17 cellular contexts compared by ENCODE assay signal in genomic region chr3:9175421-9175820, GRCh38.
DNase-seq lines count a peak whose midpoint lies in the region; ATAC-seq, FAIRE-seq and TF ChIP-seq lines count a peak whose summit lies in the region.
"Had no signal": no experiment of that assay in that cellular context is flagged by ENCODE, and none has a peak within 500 bp of the region (broad histone marks: within the 10 kb centered on the region; RNA-seq: fewer than 3 reads in every experiment).

No MANE protein-coding gene starts in this region.

- H3K4me1 Mint-ChIP-seq in MCF 10A (ENCODE audit: insufficient read depth, unreplicated experiment): peaks cover 67% of the 10 kb centered on the region

- peaks cover 11% of the 10 kb centered on the region for H3K36me3 Mint-ChIP-seq in MCF 10A (ENCODE audit: insufficient read depth, unreplicated experiment)

- no peak overlapping the region for H3K4me3 ChIP-seq in lower lobe of right lung
- H3K4me3 ChIP-seq: gastroesophageal sphincter, skin epidermis had no signal

- H3K27me3 ChIP-seq in lower lobe of right lung (ENCODE audit: low read depth): no peaks in the 10 kb centered on the region
- H3K27me3 ChIP-seq: gastroesophageal sphincter had no signal

- H3K4me3 Mint-ChIP-seq in MCF 10A (ENCODE audit: unreplicated experiment): no peak overlapping the region
- H3K4me3 Mint-ChIP-seq: T-helper 17 cell had no signal

- CTCF ChIA-PET in MCF 10A (lab: Yijun Ruan, JAX): interaction anchor here (0.7 to 1.1 kb wide), 2 partner anchors 127 to 128 kb away, joined by 3 to 5 read pairs; no protein-coding TSS in a partner anchor

- POLR2A ChIA-PET in MCF 10A (lab: Yijun Ruan, JAX): interaction anchor here (1.1 to 1.8 kb wide), 6 partner anchors 10 to 102 kb away, joined by 3 to 7 read pairs (median 4); partner anchors contain the start of gene SRGAP3

- FAIRE-seq in HTR-8/SVneo (lab: Jason Lieb, UNC): no peak
- FAIRE-seq: A204.1 had no signal

- DNase-seq in A172 (ENCODE audit: low spot score) (peak; percentile 82), HTR-8/SVneo (ENCODE audit: insufficient read length, low spot score) (peak; percentile 72), MCF 10A (ENCODE audit: unreplicated experiment) (peak; percentile 78), lower lobe of right lung (no peak), Right ventricle myocardium superior (no peak), OCI-M2 (lab: John Stamatoyannopoulos, UW; ENCODE audit: unreplicated experiment) (no peak)
- DNase-seq: amygdala; Caco-2; effector CD4-positive, alpha-beta T cell; NCI-H1092; OCI-M1; T-helper 17 cell had no signal

- no TSS peak for BruUV-seq in MCF 10A (replicated peaks; lab: Mats Ljungman, UMichigan)

- H3K27ac Mint-ChIP-seq in MCF 10A (ENCODE audit: low read depth, unreplicated experiment): peak overlapping the region; percentile 97
- H3K27ac Mint-ChIP-seq: T-helper 17 cell had no signal

- no peaks in the 10 kb centered on the region for H3K27me3 Mint-ChIP-seq in MCF 10A (ENCODE audit: insufficient read depth, unreplicated experiment)
- H3K27me3 Mint-ChIP-seq: T-helper 17 cell had no signal

- intact Hi-C loops in MCF 10A (cut with micrococcal nuclease): loop anchor here (5.0 kb wide), 1 partner anchor 72 kb away; the partner anchor contains the start of gene SRGAP3
- intact Hi-C loops in lower lobe of right lung (cut with DNase I): no loop called here
- intact Hi-C loops in Right ventricle myocardium superior (cut with DNase I): no loop called here

- H3K9me3 ChIP-seq in lower lobe of right lung: no peaks in the 10 kb centered on the region
- H3K9me3 ChIP-seq: Caco-2, gastroesophageal sphincter had no signal

- no peaks in the 10 kb centered on the region for H3K36me3 ChIP-seq in lower lobe of right lung
- H3K36me3 ChIP-seq: gastroesophageal sphincter had no signal

- no peak overlapping the region for H3K27ac ChIP-seq in lower lobe of right lung
- H3K27ac ChIP-seq: gastroesophageal sphincter had no signal

- TF ChIP-seq CTCF in MCF 10A (IDR thresholded peaks at IDR 0.05; ENCODE audit: unreplicated experiment) (no peak), lower lobe of right lung (IDR thresholded peaks at IDR 0.05) (no peak)

- H3K9me3 Mint-ChIP-seq in MCF 10A (ENCODE audit: unreplicated experiment): peaks cover 7% of the 10 kb centered on the region

- peak; percentile 69 to 82 for ATAC-seq in lower lobe of right lung
- no peak for ATAC-seq in GM21447 (IDR thresholded peaks at IDR 0.05; ENCODE audit: unreplicated experiment)
- ATAC-seq in Right ventricle myocardium superior (ENCODE audit: poor library complexity): no peak
- ATAC-seq in HG02759 (IDR thresholded peaks at IDR 0.05; ENCODE audit: unreplicated experiment): no peak
- ATAC-seq: gastroesophageal sphincter, T-helper 17 cell had no signal

- no peaks in the 10 kb centered on the region for H3K4me1 ChIP-seq in lower lobe of right lung
- H3K4me1 ChIP-seq: Caco-2, gastroesophageal sphincter had no signal

Comparison
In these comparisons a context has a peak if more than half of its experiments do, and no peak if none do; other contexts are left out.
1. DNase-seq: peak in A172 (single experiment), HTR-8/SVneo (single experiment) and MCF 10A (single experiment); none in lower lobe of right lung (single experiment), Right ventricle myocardium superior (single experiment) and OCI-M2 (single experiment).
2. ATAC-seq: peak in lower lobe of right lung (2 of 2); none in GM21447 (single experiment), Right ventricle myocardium superior (single experiment) and HG02759 (single experiment).